Comparison of ENCODE assay signal across 1 cellular context in the genomic region with DNA sequence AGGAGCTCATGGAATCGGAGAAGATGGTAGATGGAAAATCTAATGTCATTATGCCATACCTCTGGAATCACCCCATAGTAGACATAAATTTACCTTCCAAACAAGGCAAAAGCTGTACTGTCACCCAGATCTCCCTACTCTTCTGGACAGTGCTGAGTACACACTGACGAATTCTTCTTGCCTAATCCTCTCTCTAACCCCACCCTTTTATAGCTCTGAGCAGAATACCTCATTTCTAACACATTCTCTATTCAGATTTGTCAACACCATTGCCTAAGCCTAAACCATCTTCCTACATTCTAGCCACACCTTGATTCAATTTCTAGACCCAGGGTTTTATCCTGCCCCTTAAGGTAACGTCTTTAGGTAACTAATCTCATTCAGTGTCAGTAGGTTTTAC.
TF ChIP-seq lines count a peak whose summit lies in the region.

No MANE protein-coding gene starts in this region.

TF ChIP-seq in H1, 55 proteins besides CTCF, POLR2A, EP300 and RAD21 (continued from another document):
- no peak for TF ChIP-seq FOSL1 (IDR thresholded peaks at IDR 0.05; ENCODE audit: insufficient read depth, low read depth, low read length)
- no peak for TF ChIP-seq SP4 (IDR thresholded peaks at IDR 0.05; ENCODE audit: low read length)
